Comparison of ENCODE assay signal across 10 cellular contexts in genomic region chr10:5580038-5580428, GRCh38. TPM values are rescaled to one million over a fixed set of nuclear protein-coding genes. Genes with fewer than 3 reads are reported as not detected.
"Had no signal": no experiment of that assay in that cellular context is flagged by ENCODE, and none has a peak within 500 bp of the region (broad histone marks: within the 10 kb centered on the region; RNA-seq: fewer than 3 reads in every experiment).

No MANE protein-coding gene starts in this region.

RNA-seq across cellular contexts. Expression of gene CALML3, which starts 55.3 kb away (rescaled TPM):
- total RNA-seq: dermis blood vessel endothelial cell, endothelial cell of umbilical vein, gastrocnemius medialis, glomerular endothelial cell, heart right ventricle, kidney epithelial cell, left cardiac atrium, left lung, left ventricle myocardium superior, myocyte had no signal
